In genomic region chr3:133169669-133170068, GRCh38 we compare ENCODE assay signal across 14 cellular contexts.
DNase-seq lines count a peak whose midpoint lies in the region; ATAC-seq and FAIRE-seq lines count a peak whose summit lies in the region.
"Had no signal": no experiment of that assay in that cellular context is flagged by ENCODE, and none has a peak within 500 bp of the region (broad histone marks: within the 10 kb centered on the region; RNA-seq: fewer than 3 reads in every experiment).

No MANE protein-coding gene starts in this region.

- FAIRE-seq in islet of Langerhans (lab: Jason Lieb, UNC) = peak; percentile 92
- FAIRE-seq: K562 had no signal

- no peak for ATAC-seq in HG03432 (IDR thresholded peaks at IDR 0.05; ENCODE audit: unreplicated experiment)
- ATAC-seq: K562 had no signal

- DNase-seq in NCI-H1436 (lab: John Stamatoyannopoulos, UW) (peak; percentile 83), NCI-H2171 (lab: John Stamatoyannopoulos, UW) (peak; percentile 89), NCI-H82 treated with DMSO at 0.1 percent for 48 hours (lab: John Stamatoyannopoulos, UW; ENCODE audit: unreplicated experiment) (peak; percentile 95), KG1 (lab: John Stamatoyannopoulos, UW) (no peak), glomerular visceral epithelial cell (ENCODE audit: extremely low spot score) (no peak)
- DNase-seq: AML-193; CD4-positive, CD25-positive, alpha-beta regulatory T cell; GOT3; NCI-H2029; OCI-M1; RPMI8226 had no signal

Comparison
In these comparisons a context has a peak if more than half of its experiments do, and no peak if none do; other contexts are left out.
1. DNase-seq: peak in NCI-H1436 (single experiment), NCI-H2171 (single experiment) and NCI-H82 treated with DMSO at 0.1 percent for 48 hours (single experiment); none in KG1 (single experiment) and glomerular visceral epithelial cell (single experiment).